In the genomic region with DNA sequence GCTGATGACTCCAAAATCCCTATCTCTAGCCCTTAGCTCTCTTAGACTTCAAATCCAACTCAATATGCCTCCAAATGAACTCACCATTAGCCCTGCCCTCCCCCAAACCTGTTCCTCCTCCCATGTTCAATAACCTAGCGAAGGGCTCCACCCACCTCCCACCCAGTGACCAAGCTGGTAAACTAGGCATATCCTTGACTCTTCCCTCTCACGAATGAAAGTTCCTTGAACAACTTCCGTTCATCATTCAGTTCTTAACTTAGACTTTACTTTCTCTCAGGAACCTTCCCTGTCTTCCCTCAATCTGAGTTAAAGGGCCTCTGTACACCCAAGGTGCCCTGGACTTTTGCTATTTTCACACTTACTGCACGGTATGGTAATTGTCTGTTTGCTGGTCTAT, we compare ENCODE assay signal across 1 cellular context.
TF ChIP-seq lines count a peak whose summit lies in the region.

No MANE protein-coding gene starts in this region.

TF ChIP-seq in A549, 52 proteins besides CTCF, POLR2A, EP300 and RAD21 (continued from another document):
- no peak for TF ChIP-seq ESRRA (IDR thresholded peaks at IDR 0.05; ENCODE audit: borderline replicate concordance, low read length)
